ENCODE assay signal across 10 cellular contexts in the genomic region with DNA sequence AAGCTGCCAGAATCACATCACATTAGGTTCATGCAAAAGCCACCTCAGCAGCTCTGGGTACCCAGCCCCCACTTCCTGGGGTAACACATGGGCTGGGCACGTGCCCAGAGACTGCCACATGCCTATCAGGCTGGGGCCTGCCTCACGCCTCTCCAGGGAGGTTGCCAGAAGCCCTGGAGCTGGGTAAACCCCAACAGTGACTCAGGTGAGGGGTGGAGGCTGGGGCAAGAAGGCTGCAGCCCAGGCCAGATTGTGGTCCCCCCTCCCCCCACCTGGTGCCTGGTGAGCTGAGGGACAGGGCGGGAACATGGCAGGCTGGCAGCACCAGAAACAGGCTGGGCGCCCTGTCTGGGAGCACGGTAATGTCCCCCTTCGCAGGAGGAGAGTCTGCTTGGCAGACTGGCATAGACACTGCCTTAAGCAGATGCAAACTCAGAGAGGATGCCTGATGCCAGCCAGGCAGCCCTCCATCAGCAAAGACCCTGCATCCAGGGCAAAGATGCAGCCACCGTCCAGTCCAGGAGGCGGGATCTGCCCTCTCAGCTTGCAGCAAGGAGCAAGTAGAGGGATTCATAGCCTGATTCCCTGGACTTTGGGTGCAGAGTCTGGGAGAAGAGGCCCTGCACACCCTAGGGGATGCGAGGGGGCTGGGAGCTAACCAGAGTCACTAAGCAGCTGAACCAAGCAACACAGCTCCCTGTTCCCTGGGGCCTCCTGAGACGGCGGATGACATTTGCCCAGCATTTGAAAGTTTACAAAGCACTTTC. TPM values are rescaled to one million over a fixed set of nuclear protein-coding genes. Genes with fewer than 3 reads are reported as not detected.
DNase-seq lines count a peak whose midpoint lies in the region; ATAC-seq and TF ChIP-seq lines count a peak whose summit lies in the region.
"Had no signal": no experiment of that assay in that cellular context is flagged by ENCODE, and none has a peak within 500 bp of the region (broad histone marks: within the 10 kb centered on the region; RNA-seq: fewer than 3 reads in every experiment).

No MANE protein-coding gene starts in this region.

- peak; percentile 91 for ATAC-seq in stimulated activated effector memory CD8-positive, alpha-beta T cell treated with anti-CD3 and anti-CD28 coated beads, Interleukin-12 subunit alpha, Interleukin-12 subunit beta, amount 100 ng/mL, for 72 hours
- no peak for ATAC-seq in GM18873 (IDR thresholded peaks at IDR 0.05; ENCODE audit: low FRiP score, unreplicated experiment)
- no peak for ATAC-seq in GM21723 (IDR thresholded peaks at IDR 0.05; ENCODE audit: unreplicated experiment)
- ATAC-seq in GM21423 (IDR thresholded peaks at IDR 0.05; ENCODE audit: unreplicated experiment): no peak

- H3K27me3 ChIP-seq in Peyer's patch: no peaks in the 10 kb centered on the region
- H3K27me3 ChIP-seq: uterus had no signal

- no peaks in the 10 kb centered on the region for H3K9me3 ChIP-seq in Peyer's patch
- H3K9me3 ChIP-seq: A549, uterus had no signal

- H3K4me3 Mint-ChIP-seq in MCF 10A (ENCODE audit: unreplicated experiment): no peak overlapping the region
- H3K4me3 Mint-ChIP-seq in stimulated activated effector memory CD8-positive, alpha-beta T cell treated with anti-CD3 and anti-CD28 coated beads, Interleukin-12 subunit alpha, Interleukin-12 subunit beta, amount 100 ng/mL, for 72 hours: no peak overlapping the region

- H3K4me3 ChIP-seq in Peyer's patch: no peak overlapping the region
- H3K4me3 ChIP-seq: A549, uterus had no signal

- H3K27ac ChIP-seq in Peyer's patch: no peak overlapping the region
- H3K27ac ChIP-seq: A549, uterus had no signal

- H3K4me1 Mint-ChIP-seq in MCF 10A (ENCODE audit: insufficient read depth, unreplicated experiment): peaks cover 6% of the 10 kb centered on the region
- H3K4me1 Mint-ChIP-seq in stimulated activated effector memory CD8-positive, alpha-beta T cell treated with anti-CD3 and anti-CD28 coated beads, Interleukin-12 subunit alpha, Interleukin-12 subunit beta, amount 100 ng/mL, for 72 hours: peaks cover 6% of the 10 kb centered on the region

- TF ChIP-seq POLR2A in Peyer's patch (IDR thresholded peaks at IDR 0.05): no peak

- intact Hi-C loops in MCF 10A (cut with micrococcal nuclease): no loop called here

- H3K4me1 ChIP-seq in Peyer's patch: no peaks in the 10 kb centered on the region
- H3K4me1 ChIP-seq: A549 had no signal

- CTCF ChIA-PET in MCF 10A (lab: Yijun Ruan, JAX): interaction anchor here (0.6 to 3.1 kb wide), 7 partner anchors 12 to 157 kb away, joined by 3 to 8 read pairs (median 6); no protein-coding TSS in a partner anchor

- H3K36me3 Mint-ChIP-seq in MCF 10A (ENCODE audit: insufficient read depth, unreplicated experiment): no peaks in the 10 kb centered on the region
- H3K36me3 Mint-ChIP-seq in stimulated activated effector memory CD8-positive, alpha-beta T cell treated with anti-CD3 and anti-CD28 coated beads, Interleukin-12 subunit alpha, Interleukin-12 subunit beta, amount 100 ng/mL, for 72 hours: no peaks in the 10 kb centered on the region

- POLR2A ChIA-PET in MCF 10A (lab: Yijun Ruan, JAX): interaction anchor here (0.6 to 2.3 kb wide), 13 partner anchors 9 to 167 kb away, joined by 3 to 15 read pairs (median 4); partner anchors contain the start of gene PHB1

- no peaks in the 10 kb centered on the region for H3K36me3 ChIP-seq in Peyer's patch
- H3K36me3 ChIP-seq: uterus had no signal

- DNase-seq in NK-92 treated with Interleukin-12 subunit alpha and Interleukin-12 subunit beta, amount 100 ng/mL, for 24 hours (lab: John Stamatoyannopoulos, UW): peak; percentile 72
- DNase-seq in NK-92 (lab: John Stamatoyannopoulos, UW; ENCODE audit: unreplicated experiment) (no peak), Peyer's patch (peak in 2 of 3 donors; percentile 31 to 34), MCF 10A (ENCODE audit: unreplicated experiment) (peak; percentile 95)
- no peak for DNase-seq in stimulated activated effector memory CD8-positive, alpha-beta T cell treated with anti-CD3 and anti-CD28 coated beads, Interleukin-12 subunit alpha, Interleukin-12 subunit beta, amount 100 ng/mL, for 72 hours (ENCODE audit: low spot score in 2 of 2)

- H3K9me3 Mint-ChIP-seq in MCF 10A (ENCODE audit: unreplicated experiment): no peaks in the 10 kb centered on the region
- no peaks in the 10 kb centered on the region for H3K9me3 Mint-ChIP-seq in stimulated activated effector memory CD8-positive, alpha-beta T cell treated with anti-CD3 and anti-CD28 coated beads, Interleukin-12 subunit alpha, Interleukin-12 subunit beta, amount 100 ng/mL, for 72 hours

- TF ChIP-seq CTCF in Peyer's patch (IDR thresholded peaks at IDR 0.05): no peak
- TF ChIP-seq CTCF in MCF 10A (IDR thresholded peaks at IDR 0.05; ENCODE audit: unreplicated experiment): no peak

- no TSS peak for BruUV-seq in MCF 10A (replicated peaks; lab: Mats Ljungman, UMichigan)

- peaks cover 7% of the 10 kb centered on the region for H3K27me3 Mint-ChIP-seq in MCF 10A (ENCODE audit: insufficient read depth, unreplicated experiment)

- H3K27ac Mint-ChIP-seq in MCF 10A (ENCODE audit: low read depth, unreplicated experiment): peak overlapping the region; percentile 64
- H3K27ac Mint-ChIP-seq in stimulated activated effector memory CD8-positive, alpha-beta T cell treated with anti-CD3 and anti-CD28 coated beads, Interleukin-12 subunit alpha, Interleukin-12 subunit beta, amount 100 ng/mL, for 72 hours: no peak overlapping the region

RNA-seq across cellular contexts. Expression of gene NGFR, which starts 28.8 kb away (rescaled TPM):
- total RNA-seq in Peyer's patch (1 to 10 TPM in 2 of 4 donors, under 1 TPM in 1, not detected in 1; 0.70 to 1.9 (median 1.5) TPM), MCF 10A (2022) (0.22 and 0.26 TPM in 2 replicates)

RNA-seq across cellular contexts. Expression of gene NXPH3, which starts 51.8 kb away (rescaled TPM):
- 1 to 10 TPM in 1 of 4 donors, under 1 TPM in 2, not detected in 1; 0.83 to 2.1 (median 0.94) TPM for total RNA-seq in Peyer's patch
- total RNA-seq in MCF 10A (2022): not detected in 2 replicates

Comparison
In these comparisons a context has a peak if more than half of its experiments do, and no peak if none do; other contexts are left out.
1. DNase-seq: peak in NK-92 treated with Interleukin-12 subunit alpha and Interleukin-12 subunit beta, amount 100 ng/mL, for 24 hours (single experiment), Peyer's patch (2 of 3) and MCF 10A (single experiment); none in NK-92 (single experiment) and stimulated activated effector memory CD8-positive, alpha-beta T cell treated with anti-CD3 and anti-CD28 coated beads, Interleukin-12 subunit alpha, Interleukin-12 subunit beta, amount 100 ng/mL, for 72 hours (0 of 2).